In the genomic region with DNA sequence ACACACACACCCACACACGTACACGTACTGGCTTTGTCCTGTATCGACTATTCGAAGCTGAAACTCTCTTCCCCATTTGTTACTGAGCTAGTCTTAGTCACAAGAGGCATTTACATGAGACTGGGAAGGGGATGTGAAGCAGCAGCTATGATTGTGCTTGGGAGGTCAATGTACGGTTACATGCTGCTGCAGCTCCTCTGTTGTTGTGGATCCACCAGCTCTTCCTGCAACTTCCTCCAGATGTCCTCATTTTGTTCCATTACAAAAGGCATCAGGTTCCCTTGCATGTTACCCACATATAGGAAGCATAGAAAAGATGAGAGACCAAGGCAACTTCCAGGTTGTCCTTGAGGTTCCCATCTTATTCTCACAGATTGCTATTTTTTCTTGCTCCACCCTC, we compare ENCODE assay signal across 1 cellular context.
TF ChIP-seq lines count a peak whose summit lies in the region.

No MANE protein-coding gene starts in this region.

TF ChIP-seq in SK-N-SH, 30 proteins besides CTCF, POLR2A, EP300 and RAD21 (continued from another document):
- TF ChIP-seq IRF3 (IDR thresholded peaks at IDR 0.05; ENCODE audit: low read depth, low read length) (no peak), RFX5 (IDR thresholded peaks at IDR 0.05; ENCODE audit: low read length) (no peak), JUND (IDR thresholded peaks at IDR 0.05) (no peak), RCOR1 (IDR thresholded peaks at IDR 0.05; ENCODE audit: low read length) (no peak), GATA2 (CRISPR knock-in tag; IDR thresholded peaks at IDR 0.05) (no peak), TCF12 (IDR thresholded peaks at IDR 0.05) (no peak), FOXJ3 (CRISPR knock-in tag; IDR thresholded peaks at IDR 0.05) (no peak), NRF1 (IDR thresholded peaks at IDR 0.05; ENCODE audit: low read depth, low read length) (no peak), SMC3 (IDR thresholded peaks at IDR 0.05; ENCODE audit: low read depth, low read length) (no peak)
- TF ChIP-seq, protein P1, sequence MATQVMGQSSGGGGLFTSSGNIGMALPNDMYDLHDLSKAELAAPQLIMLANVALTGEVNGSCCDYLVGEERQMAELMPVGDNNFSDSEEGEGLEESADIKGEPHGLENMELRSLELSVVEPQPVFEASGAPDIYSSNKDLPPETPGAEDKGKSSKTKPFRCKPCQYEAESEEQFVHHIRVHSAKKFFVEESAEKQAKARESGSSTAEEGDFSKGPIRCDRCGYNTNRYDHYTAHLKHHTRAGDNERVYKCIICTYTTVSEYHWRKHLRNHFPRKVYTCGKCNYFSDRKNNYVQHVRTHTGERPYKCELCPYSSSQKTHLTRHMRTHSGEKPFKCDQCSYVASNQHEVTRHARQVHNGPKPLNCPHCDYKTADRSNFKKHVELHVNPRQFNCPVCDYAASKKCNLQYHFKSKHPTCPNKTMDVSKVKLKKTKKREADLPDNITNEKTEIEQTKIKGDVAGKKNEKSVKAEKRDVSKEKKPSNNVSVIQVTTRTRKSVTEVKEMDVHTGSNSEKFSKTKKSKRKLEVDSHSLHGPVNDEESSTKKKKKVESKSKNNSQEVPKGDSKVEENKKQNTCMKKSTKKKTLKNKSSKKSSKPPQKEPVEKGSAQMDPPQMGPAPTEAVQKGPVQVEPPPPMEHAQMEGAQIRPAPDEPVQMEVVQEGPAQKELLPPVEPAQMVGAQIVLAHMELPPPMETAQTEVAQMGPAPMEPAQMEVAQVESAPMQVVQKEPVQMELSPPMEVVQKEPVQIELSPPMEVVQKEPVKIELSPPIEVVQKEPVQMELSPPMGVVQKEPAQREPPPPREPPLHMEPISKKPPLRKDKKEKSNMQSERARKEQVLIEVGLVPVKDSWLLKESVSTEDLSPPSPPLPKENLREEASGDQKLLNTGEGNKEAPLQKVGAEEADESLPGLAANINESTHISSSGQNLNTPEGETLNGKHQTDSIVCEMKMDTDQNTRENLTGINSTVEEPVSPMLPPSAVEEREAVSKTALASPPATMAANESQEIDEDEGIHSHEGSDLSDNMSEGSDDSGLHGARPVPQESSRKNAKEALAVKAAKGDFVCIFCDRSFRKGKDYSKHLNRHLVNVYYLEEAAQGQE (IDR thresholded peaks at IDR 0.05; ENCODE audit: low read depth, low read length) = no peak
TF ChIP-seq in SK-N-SH: peak in this region for 0.
